In genomic region chr1:78079580-78079979, GRCh38 we compare ENCODE assay signal across 13 cellular contexts. TPM values are rescaled to one million over a fixed set of nuclear protein-coding genes. Genes with fewer than 3 reads are reported as not detected.
DNase-seq lines count a peak whose midpoint lies in the region; ATAC-seq and TF ChIP-seq lines count a peak whose summit lies in the region.
"Had no signal": no experiment of that assay in that cellular context is flagged by ENCODE, and none has a peak within 500 bp of the region (broad histone marks: within the 10 kb centered on the region; RNA-seq: fewer than 3 reads in every experiment).

No MANE protein-coding gene starts in this region.

- no peak for TF ChIP-seq CTCF in HFFc6 (IDR thresholded peaks at IDR 0.05)
- TF ChIP-seq CTCF in fibroblast of lung (conservative IDR thresholded peaks at IDR 0.05 in 1 of 2, IDR thresholded peaks at IDR 0.05 in 1 of 2; ENCODE audit: low read depth in 1 of 2, low read length in 2 of 2) = no peak
- TF ChIP-seq CTCF in spleen (IDR thresholded peaks at IDR 0.05 in 8 of 11, conservative IDR thresholded peaks at IDR 0.05 in 3 of 11) = no peak
- no peak for TF ChIP-seq CTCF in nephron progenitor cell (IDR thresholded peaks at IDR 0.05)

- H3K9me3 Mint-ChIP-seq in HFFc6 (no peaks in the 10 kb centered on the region; the same call in 1 of the 2 replicates), nephron progenitor cell (peaks cover 4% of the 10 kb centered on the region)
- H3K9me3 Mint-ChIP-seq: stimulated activated memory B cell treated with anti-CD40 and anti-IgM and Interleukin-4, amounts not matched to agents 10 μg/mL and 1 μg/mL and 100 μg/mL, for 72 hours had no signal

- H3K9me3 ChIP-seq in fibroblast of lung (ENCODE audit: control insufficient read depth, insufficient read depth, low read depth, low read length) (no peaks in the 10 kb centered on the region), spleen (no peaks in the 10 kb centered on the region)

- 83 to 96% (median 90%) methylated on average over 2 of the region's 2 CpGs for WGBS in spleen, 5 donors

- H3K4me3 Mint-ChIP-seq in HFFc6 = no peak overlapping the region
- no peak overlapping the region for H3K4me3 Mint-ChIP-seq in nephron progenitor cell
- H3K4me3 Mint-ChIP-seq: stimulated activated memory B cell treated with anti-CD40 and anti-IgM and Interleukin-4, amounts not matched to agents 10 μg/mL and 1 μg/mL and 100 μg/mL, for 72 hours had no signal

- H3K27me3 Mint-ChIP-seq in HFFc6 (ENCODE audit: insufficient read depth) = no peaks in the 10 kb centered on the region
- H3K27me3 Mint-ChIP-seq in nephron progenitor cell (ENCODE audit: low read depth, poor library complexity) = peaks cover 2% of the 10 kb centered on the region
- H3K27me3 Mint-ChIP-seq: stimulated activated memory B cell treated with anti-CD40 and anti-IgM and Interleukin-4, amounts not matched to agents 10 μg/mL and 1 μg/mL and 100 μg/mL, for 72 hours had no signal

- intact Hi-C loops in spleen (cut with DNase I; ENCODE audit: low total_unique reads) = no loop called here

- no peak overlapping the region for H2AFZ ChIP-seq in fibroblast of lung (ENCODE audit: low read length)

- H3K4me3 ChIP-seq in fibroblast of lung (replicated peaks in 1 of 4; ENCODE audit: control extremely low read depth in 1 of 4, insufficient read depth in 1 of 4, low read depth in 3 of 4, low read length in 4 of 4) (no peak overlapping the region), spleen (no peak overlapping the region)

- H3K27ac Mint-ChIP-seq in HFFc6 (peak overlapping the region; percentile 73), nephron progenitor cell (no peak overlapping the region)

- no peak overlapping the region for H3K27ac ChIP-seq in fibroblast of lung (ENCODE audit: insufficient read depth, low read length)
- H3K27ac ChIP-seq in spleen = peak overlapping the region in 6 of 8 donors; percentile 9 to 67 (median 51)

- no peak overlapping the region for H3K9ac ChIP-seq in fibroblast of lung (ENCODE audit: insufficient read depth, low read length)

- no peaks in the 10 kb centered on the region for H3K79me2 ChIP-seq in fibroblast of lung (ENCODE audit: control insufficient read depth, insufficient read depth, low read length)

- H3K27me3 ChIP-seq in fibroblast of lung (ENCODE audit: control insufficient read depth, insufficient read depth, low read length) (no peaks in the 10 kb centered on the region), spleen (replicated peaks in 1 of 7) (no peaks in the 10 kb centered on the region)

- H3K36me3 ChIP-seq in fibroblast of lung (ENCODE audit: control insufficient read depth, insufficient read depth, low read length) = no peaks in the 10 kb centered on the region
- no peaks in the 10 kb centered on the region for H3K36me3 ChIP-seq in spleen

- no peak for TF ChIP-seq POLR2A in spleen (IDR thresholded peaks at IDR 0.05)

- no peak for DNase-seq in HFFc6
- DNase-seq in fibroblast of lung (ENCODE audit: low read depth in 2 of 2) = peak; percentile 46 to 61
- no peak for DNase-seq in spleen
- DNase-seq in nephron progenitor cell = no peak
- DNase-seq in germinal center (ENCODE audit: low spot score) = no peak
- DNase-seq: KBM-7; NCI-H1436 treated with DMSO at 0.1 percent for 48 hours; NCI-H524; stimulated activated CD4-positive, alpha-beta T cell treated with anti-CD3 and anti-CD28 coated beads, Interleukin-4, amount 100 ng/mL, for 4 hours; T-helper 1 cell had no signal

- H3K4me1 ChIP-seq in fibroblast of lung (ENCODE audit: control insufficient read depth, extremely low read depth, insufficient read depth, low read length) = peaks cover 10% of the 10 kb centered on the region
- H3K4me1 ChIP-seq in spleen = peaks cover 5 to 38% (median 12%) of the 10 kb centered on the region in 6 donors

- peaks cover 70% of the 10 kb centered on the region for H3K4me1 Mint-ChIP-seq in HFFc6 (ENCODE audit: low read depth)
- H3K4me1 Mint-ChIP-seq in nephron progenitor cell = peaks cover 12% of the 10 kb centered on the region

- no peaks in the 10 kb centered on the region for H4K20me1 ChIP-seq in fibroblast of lung (ENCODE audit: control insufficient read depth, extremely low read depth, insufficient read depth, low read length)

- 0 out of 2 replicates have a peak, but pooled peaks cover 2% of the 10 kb centered on the region for H3K36me3 Mint-ChIP-seq in HFFc6 (ENCODE audit: low read depth)
- H3K36me3 Mint-ChIP-seq in nephron progenitor cell (ENCODE audit: low read depth) = no peaks in the 10 kb centered on the region
- H3K36me3 Mint-ChIP-seq: stimulated activated memory B cell treated with anti-CD40 and anti-IgM and Interleukin-4, amounts not matched to agents 10 μg/mL and 1 μg/mL and 100 μg/mL, for 72 hours had no signal

- peak; percentile 52 for ATAC-seq in SK-N-SH treated with all-trans-retinoic acid at 6 μM for 48 hours
- no peak for ATAC-seq in GM18907 (IDR thresholded peaks at IDR 0.05; ENCODE audit: unreplicated experiment)
- ATAC-seq: stimulated activated memory B cell treated with anti-CD40 and anti-IgM and Interleukin-4, amounts not matched to agents 10 μg/mL and 1 μg/mL and 100 μg/mL, for 72 hours had no signal

- no peak overlapping the region for H3K4me2 ChIP-seq in fibroblast of lung (ENCODE audit: extremely low read depth, insufficient read depth, low read length)

TF ChIP-seq in SK-N-SH treated with all-trans-retinoic acid at 6 μM for 48 hours, 23 proteins besides CTCF, POLR2A, EP300 and RAD21:
- TF ChIP-seq, protein P1, sequence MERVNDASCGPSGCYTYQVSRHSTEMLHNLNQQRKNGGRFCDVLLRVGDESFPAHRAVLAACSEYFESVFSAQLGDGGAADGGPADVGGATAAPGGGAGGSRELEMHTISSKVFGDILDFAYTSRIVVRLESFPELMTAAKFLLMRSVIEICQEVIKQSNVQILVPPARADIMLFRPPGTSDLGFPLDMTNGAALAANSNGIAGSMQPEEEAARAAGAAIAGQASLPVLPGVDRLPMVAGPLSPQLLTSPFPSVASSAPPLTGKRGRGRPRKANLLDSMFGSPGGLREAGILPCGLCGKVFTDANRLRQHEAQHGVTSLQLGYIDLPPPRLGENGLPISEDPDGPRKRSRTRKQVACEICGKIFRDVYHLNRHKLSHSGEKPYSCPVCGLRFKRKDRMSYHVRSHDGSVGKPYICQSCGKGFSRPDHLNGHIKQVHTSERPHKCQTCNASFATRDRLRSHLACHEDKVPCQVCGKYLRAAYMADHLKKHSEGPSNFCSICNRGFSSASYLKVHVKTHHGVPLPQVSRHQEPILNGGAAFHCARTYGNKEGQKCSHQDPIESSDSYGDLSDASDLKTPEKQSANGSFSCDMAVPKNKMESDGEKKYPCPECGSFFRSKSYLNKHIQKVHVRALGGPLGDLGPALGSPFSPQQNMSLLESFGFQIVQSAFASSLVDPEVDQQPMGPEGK (CRISPR knock-in tag; IDR thresholded peaks at IDR 0.05; ENCODE audit: borderline replicate concordance) = no peak
- TF ChIP-seq OSR1 (CRISPR knock-in tag; IDR thresholded peaks at IDR 0.05) = no peak
- no peak for TF ChIP-seq ARNTL (CRISPR knock-in tag; IDR thresholded peaks at IDR 0.05; ENCODE audit: borderline replicate concordance, low read depth)
- no peak for TF ChIP-seq ZNF565 (CRISPR knock-in tag; conservative IDR thresholded peaks at IDR 0.05; ENCODE audit: low read depth)
- no peak for TF ChIP-seq ZFP3 (CRISPR knock-in tag; IDR thresholded peaks at IDR 0.05)
- no peak for TF ChIP-seq ZC3H10 (CRISPR knock-in tag; IDR thresholded peaks at IDR 0.05)
- no peak for TF ChIP-seq TCF4 (CRISPR knock-in tag; IDR thresholded peaks at IDR 0.05; ENCODE audit: borderline replicate concordance)

RNA-seq across cellular contexts. Expression of gene GIPC2, which starts 33.8 kb away (rescaled TPM):
- total RNA-seq in HFFc6 (2021; fragmentation: NEBNext Ultra II Directional; extraction: Animal tissue kit (Norgen Biotek cat#: 25700)) = under 1 TPM; 0.17 to 1.00 (median 0.26) TPM
- 0.50 and 0.77 TPM in 2 replicates for total RNA-seq in fibroblast of lung
- 0.35 and 0.56 TPM in 2 replicates for polyA plus RNA-seq in fibroblast of lung
- 0.30 and 0.51 TPM in 2 replicates for polyA plus RNA-seq in fibroblast of lung (2012)
- not detected in 2 replicates for polyA minus RNA-seq in fibroblast of lung (ENCODE audit: low replicate concordance)
- 10 to 100 TPM; 27.9 to 49.9 (median 43.7) TPM for total RNA-seq in spleen
- polyA plus RNA-seq in spleen = 10 to 100 TPM in 2 of 3 donors, 1 to 10 TPM in 1; 5.5 to 26.4 (median 11.8) TPM

Comparison
In these comparisons a context has a peak if more than half of its experiments do, and no peak if none do; other contexts are left out.
1. DNase-seq: peak in fibroblast of lung (2 of 2); none in HFFc6 (single experiment), spleen (single experiment), nephron progenitor cell (single experiment) and germinal center (single experiment).
2. RNA of gene GIPC2, which starts 33.8 kb away (total RNA-seq): 27.9 to 49.9 TPM in spleen; 0.50 to 0.77 TPM in fibroblast of lung and 0.17 to 1.00 TPM in HFFc6; every median in the first group is over 10 times any median in the second.